Comparison of ENCODE assay signal across 6 cellular contexts in the genomic region with DNA sequence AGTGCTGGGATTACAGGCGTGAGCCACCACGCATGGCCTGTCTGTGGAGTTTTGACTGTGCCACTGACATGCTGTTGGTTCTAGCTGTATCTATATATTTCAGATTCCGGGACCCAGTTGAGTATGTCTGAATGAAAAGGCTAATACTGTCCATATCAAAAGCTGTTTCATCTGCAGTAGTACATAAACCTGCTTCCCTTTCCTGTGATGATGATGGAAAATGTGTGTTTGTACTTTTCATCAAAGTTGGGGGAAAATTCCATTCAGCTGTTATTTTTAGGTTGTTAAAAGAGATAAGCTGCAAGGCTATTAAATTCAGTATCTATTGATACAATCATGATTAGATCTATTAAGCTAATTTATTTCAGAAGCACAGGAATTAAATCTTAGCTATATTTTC.
"Had no signal": no experiment of that assay in that cellular context is flagged by ENCODE, and none has a peak within 500 bp of the region (broad histone marks: within the 10 kb centered on the region; RNA-seq: fewer than 3 reads in every experiment).

No MANE protein-coding gene starts in this region.

- FAIRE-seq: HepG2, HTR-8/SVneo, K562 had no signal

- H3K27ac Mint-ChIP-seq: IgD-negative memory B cell had no signal

- H3K4me1 Mint-ChIP-seq: IgD-negative memory B cell had no signal

- H3K27ac ChIP-seq: HL-60 had no signal

- H3K4me3 Mint-ChIP-seq: IgD-negative memory B cell had no signal

- H3K36me3 Mint-ChIP-seq: IgD-negative memory B cell had no signal

- H3K27me3 Mint-ChIP-seq: IgD-negative memory B cell had no signal

- H3K4me3 ChIP-seq: K562 had no signal

- DNase-seq: IMR-90 had no signal
